8 cellular contexts compared by ENCODE assay signal in genomic region chr19:6744381-6745288, GRCh38. TPM values are rescaled to one million over a fixed set of nuclear protein-coding genes. Genes with fewer than 3 reads are reported as not detected.
DNase-seq lines count a peak whose midpoint lies in the region; ATAC-seq and TF ChIP-seq lines count a peak whose summit lies in the region.

No MANE protein-coding gene starts in this region.

- DNase-seq in Daoy (ENCODE audit: low read depth) (peak; percentile 88), head of caudate nucleus (peak in 39 of 42 donors; percentile 43 to 91 (median 75)), prostate gland (ENCODE audit: low spot score) (peak; percentile 82), CD1c-positive myeloid dendritic cell (ENCODE audit: extremely low spot score) (no peak), NCI-H524 (lab: John Stamatoyannopoulos, UW) (no peak), NCI-H1092 (lab: John Stamatoyannopoulos, UW) (no peak)

- TF ChIP-seq POLR2A in prostate gland (IDR thresholded peaks at IDR 0.05) = no peak

- peaks cover 0 to 12% of the 10 kb centered on the region in 2 donors for H3K36me3 ChIP-seq in prostate gland

- intact Hi-C loops in head of caudate nucleus (cut with DNase I) (no loop called here), prostate gland (cut with DNase I) (no loop called here)

- peaks cover 13% of the 10 kb centered on the region for H3K4me1 ChIP-seq in prostate gland (replicated peaks)

- H3K9me3 ChIP-seq in prostate gland = no peaks in the 10 kb centered on the region

- ATAC-seq in SK-N-SH treated with all-trans-retinoic acid at 6 μM for 48 hours (peak; percentile 86), GM21515 (IDR thresholded peaks at IDR 0.05; ENCODE audit: unreplicated experiment) (no peak)

- no peak overlapping the region for H3K4me3 ChIP-seq in prostate gland

- H3K27ac ChIP-seq in prostate gland = peak overlapping the region; percentile 79 to 81

- peak in 1 of 4 experiments; percentile 3 for TF ChIP-seq CTCF in prostate gland (IDR thresholded peaks at IDR 0.05)

- no peaks in the 10 kb centered on the region for H3K27me3 ChIP-seq in prostate gland (replicated peaks; ENCODE audit: insufficient read depth)

- 17% methylated on average over 40 of the region's 41 CpGs for WGBS in prostate gland

TF ChIP-seq in SK-N-SH treated with all-trans-retinoic acid at 6 μM for 48 hours, 23 proteins besides CTCF, POLR2A, EP300 and RAD21:
- TF ChIP-seq ZNF565 (CRISPR knock-in tag; conservative IDR thresholded peaks at IDR 0.05; ENCODE audit: low read depth) = no peak
- TF ChIP-seq PATZ1 (CRISPR knock-in tag; IDR thresholded peaks at IDR 0.05; ENCODE audit: borderline replicate concordance) = peak; percentile 73; the same call in 1 of the 2 replicates
- no peak for TF ChIP-seq ZC3H10 (CRISPR knock-in tag; IDR thresholded peaks at IDR 0.05)
- TF ChIP-seq GLIS3 (CRISPR knock-in tag; IDR thresholded peaks at IDR 0.05) = no peak
- TF ChIP-seq ZFP3 (CRISPR knock-in tag; IDR thresholded peaks at IDR 0.05) = peak; percentile 58; the same call in 1 of the 2 replicates
- TF ChIP-seq ARNTL (CRISPR knock-in tag; IDR thresholded peaks at IDR 0.05; ENCODE audit: borderline replicate concordance, low read depth) = no peak
- TF ChIP-seq ZNF8 (CRISPR knock-in tag; IDR thresholded peaks at IDR 0.05) = no peak
- no peak for TF ChIP-seq TOX (CRISPR knock-in tag; IDR thresholded peaks at IDR 0.05; ENCODE audit: borderline replicate concordance)

RNA-seq across cellular contexts. Expression of gene TRIP10, which starts 5.2 kb away (rescaled TPM):
- total RNA-seq in Daoy (2014; rRNA removed; shearing (Covaris generic)) = 39.6 and 53.9 TPM in 2 replicates
- 10 to 100 TPM; 37.0 to 74.2 TPM for total RNA-seq in prostate gland

RNA-seq across cellular contexts. Expression of gene GPR108, which starts 7.3 kb away (rescaled TPM):
- total RNA-seq in Daoy (2014; rRNA removed; shearing (Covaris generic)) = 26.3 and 35.7 TPM in 2 replicates
- total RNA-seq in prostate gland = 10 to 100 TPM; 62.7 to 98.0 TPM

RNA-seq across cellular contexts. Expression of gene SH2D3A, which starts 22.6 kb away (rescaled TPM):
- total RNA-seq in Daoy (2014; rRNA removed; shearing (Covaris generic)) = 1.3 and 1.8 TPM in 2 replicates
- total RNA-seq in prostate gland = 10 to 100 TPM; 35.5 to 45.1 TPM

RNA-seq across cellular contexts. Expression of gene C3, which starts 24.2 kb away (rescaled TPM):
- total RNA-seq in Daoy (2014; rRNA removed; shearing (Covaris generic)) = 7.9 and 10.2 TPM in 2 replicates
- total RNA-seq in prostate gland = 100 to 1,000 TPM in 1 of 2 donors, 10 to 100 TPM in 1; 95.1 to 165 TPM

RNA-seq across cellular contexts. Expression of gene VAV1, which starts 27.9 kb away (rescaled TPM):
- 0.40 and 1.7 TPM in 2 replicates for total RNA-seq in Daoy (2014; rRNA removed; shearing (Covaris generic))
- 1 to 10 TPM; 3.6 to 4.8 TPM for total RNA-seq in prostate gland

Comparison
In these comparisons a context has a peak if more than half of its experiments do, and no peak if none do; other contexts are left out.
1. DNase-seq: peak in Daoy (single experiment), head of caudate nucleus (39 of 42) and prostate gland (single experiment); none in CD1c-positive myeloid dendritic cell (single experiment), NCI-H524 (0 of 2) and NCI-H1092 (single experiment).
2. RNA of gene SH2D3A, which starts 22.6 kb away (total RNA-seq): 35.5 to 45.1 TPM in prostate gland; 1.3 to 1.8 TPM in Daoy; every median in the first group is over 10 times any median in the second.